ENCODE assay signal across 8 cellular contexts in the genomic region with DNA sequence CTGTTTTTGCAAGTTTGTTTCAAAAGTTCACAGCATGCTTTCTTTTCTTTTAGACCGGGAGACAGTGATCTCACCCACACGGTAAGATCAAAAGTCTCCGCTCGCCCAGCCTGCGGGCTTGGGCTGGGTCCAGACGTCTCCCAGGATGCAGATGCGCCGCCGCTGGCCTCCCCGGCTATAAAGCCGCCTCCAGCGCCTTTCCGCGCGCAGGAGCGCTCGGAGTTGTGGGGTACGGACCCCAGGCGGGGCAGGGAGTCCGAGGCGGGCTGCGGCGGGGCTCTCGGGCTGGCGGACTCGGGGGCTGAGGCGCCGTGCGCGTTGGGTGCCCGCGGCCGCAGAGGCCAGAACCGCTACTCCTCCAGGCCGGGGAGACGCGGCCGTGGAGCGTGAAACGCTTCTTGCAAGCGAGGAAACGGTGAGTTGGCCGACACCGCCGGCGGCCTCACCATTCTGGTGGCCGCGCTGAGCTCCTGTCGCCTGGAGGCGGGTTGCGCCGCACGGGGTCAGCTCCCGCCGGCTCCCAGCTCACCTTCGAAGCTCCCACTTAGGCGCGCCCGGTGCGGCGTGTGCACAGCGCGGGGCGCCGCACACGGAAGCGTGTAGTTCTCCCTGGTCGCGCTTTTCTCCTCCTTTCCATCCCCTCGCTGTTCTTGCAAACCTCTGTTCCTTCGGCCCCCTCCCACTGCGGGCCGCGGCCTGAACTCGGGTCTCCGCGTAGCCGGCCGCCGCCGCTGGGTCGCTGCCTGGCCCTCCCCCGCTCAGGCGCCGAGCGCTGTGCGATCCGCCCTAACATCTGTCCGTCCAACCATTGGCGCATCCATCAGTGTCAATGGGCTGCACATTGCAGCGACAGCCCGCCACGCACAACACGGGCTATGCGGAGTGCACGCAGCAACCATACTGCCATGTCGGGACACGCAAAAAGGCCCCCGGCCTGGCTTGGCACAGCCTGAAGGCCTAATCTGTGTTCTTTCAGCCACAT. TPM values are rescaled to one million over a fixed set of nuclear protein-coding genes. Genes with fewer than 3 reads are reported as not detected.
DNase-seq lines count a peak whose midpoint lies in the region; TF ChIP-seq lines count a peak whose summit lies in the region.

No MANE protein-coding gene starts in this region.

- no peaks in the 10 kb centered on the region for H3K9me3 Mint-ChIP-seq in activated naive CD4-positive, alpha-beta T cell treated with anti-CD3 and anti-CD28 coated beads, Interleukin-2, amount 50 U/mL, for 24 hours

- peaks cover 56% of the 10 kb centered on the region for H3K27me3 Mint-ChIP-seq in activated naive CD4-positive, alpha-beta T cell treated with anti-CD3 and anti-CD28 coated beads, Interleukin-2, amount 50 U/mL, for 24 hours

- no peak for DNase-seq in activated naive CD4-positive, alpha-beta T cell (lab: John Stamatoyannopoulos, UW)
- DNase-seq in adrenal gland (peak; percentile 30 to 51 (median 43)), GM19240 (ENCODE audit: insufficient read length, low spot score) (no peak), GDM1 (lab: John Stamatoyannopoulos, UW) (no peak), NCI-H510A treated with DMSO at 0.1 percent for 48 hours (lab: John Stamatoyannopoulos, UW) (no peak)

- no peaks in the 10 kb centered on the region for H3K9me3 ChIP-seq in adrenal gland (replicated peaks in 1 of 3)
- H3K9me3 ChIP-seq in iPS-18a (ENCODE audit: control insufficient read depth, low read depth, low read length), result no peaks in the 10 kb centered on the region
- no peaks in the 10 kb centered on the region for H3K9me3 ChIP-seq in skeletal muscle tissue (ENCODE audit: control insufficient read depth in 3 of 3, low read length in 3 of 3)

- H3K27me3 ChIP-seq in adrenal gland (peaks cover 18% of the 10 kb centered on the region), iPS-18a (ENCODE audit: control insufficient read depth, insufficient read depth, low read length) (peaks cover 81% of the 10 kb centered on the region), skeletal muscle tissue (ENCODE audit: control insufficient read depth in 3 of 3, insufficient read depth in 3 of 3, low read length in 3 of 3) (peaks cover 28 to 46% (median 43%) of the 10 kb centered on the region in 3 donors)

- intact Hi-C loops in adrenal gland (cut with DNase I), result loop anchor here (10.0 kb wide), 2 partner anchors 557 to 677 kb away; no protein-coding TSS in a partner anchor

- H3K4me1 ChIP-seq in adrenal gland (replicated peaks in 1 of 2) (peaks cover 4 to 23% of the 10 kb centered on the region in 2 donors), iPS-18a (ENCODE audit: control insufficient read depth, low read depth, low read length) (peaks cover 53% of the 10 kb centered on the region), skeletal muscle tissue (ENCODE audit: control insufficient read depth in 3 of 3, insufficient read depth in 3 of 3, low read length in 3 of 3) (peaks cover 16 to 28% (median 17%) of the 10 kb centered on the region in 3 donors)

- H3K4me1 Mint-ChIP-seq in activated naive CD4-positive, alpha-beta T cell treated with anti-CD3 and anti-CD28 coated beads, Interleukin-2, amount 50 U/mL, for 24 hours, result peaks cover 55% of the 10 kb centered on the region

- H3K4me3 ChIP-seq in adrenal gland (peak overlapping the region in 3 of 4 donors; percentile 45 to 100 (median 45)), iPS-18a (ENCODE audit: low read length) (peak overlapping the region; percentile 76), skeletal muscle tissue (ENCODE audit: low read length in 3 of 3) (peak overlapping the region; percentile 69 to 78 (median 74))

- H3K9ac ChIP-seq in iPS-18a (ENCODE audit: low read length), result no peak overlapping the region
- peak overlapping the region; percentile 68 to 76 (median 70) for H3K9ac ChIP-seq in skeletal muscle tissue (ENCODE audit: low read depth in 1 of 3, low read length in 3 of 3)

- WGBS in adrenal gland, 4 donors, result 7 to 19% (median 9%) methylated on average over 61 to 99 of the region's 99 CpGs

- no peaks in the 10 kb centered on the region for H3K36me3 Mint-ChIP-seq in activated naive CD4-positive, alpha-beta T cell treated with anti-CD3 and anti-CD28 coated beads, Interleukin-2, amount 50 U/mL, for 24 hours

- H3K36me3 ChIP-seq in adrenal gland (replicated peaks in 1 of 2) (no peaks in the 10 kb centered on the region), iPS-18a (ENCODE audit: control insufficient read depth, low read depth, low read length) (no peaks in the 10 kb centered on the region), skeletal muscle tissue (ENCODE audit: control insufficient read depth in 3 of 3, insufficient read depth in 3 of 3, low read length in 3 of 3) (no peaks in the 10 kb centered on the region)

- no peak for TF ChIP-seq POLR2A in adrenal gland (IDR thresholded peaks at IDR 0.05)

- peak overlapping the region; percentile 78 for H3K27ac Mint-ChIP-seq in activated naive CD4-positive, alpha-beta T cell treated with anti-CD3 and anti-CD28 coated beads, Interleukin-2, amount 50 U/mL, for 24 hours

- H3K27ac ChIP-seq in adrenal gland, result peak overlapping the region in 3 of 5 donors; percentile 26 to 88 (median 77)
- no peak overlapping the region for H3K27ac ChIP-seq in iPS-18a (ENCODE audit: low read length)
- peak overlapping the region; percentile 36 for H3K27ac ChIP-seq in skeletal muscle tissue (ENCODE audit: low read depth, low read length)

- TF ChIP-seq CTCF in adrenal gland (IDR thresholded peaks at IDR 0.05), result no peak

- peak overlapping the region; percentile 95 for H3K4me3 Mint-ChIP-seq in activated naive CD4-positive, alpha-beta T cell treated with anti-CD3 and anti-CD28 coated beads, Interleukin-2, amount 50 U/mL, for 24 hours

RNA-seq across cellular contexts. Expression of gene TSHZ3, which starts 2.3 kb away (rescaled TPM):
- total RNA-seq in adrenal gland, result 1 to 10 TPM; 5.9 to 9.3 (median 7.9) TPM
- 1 to 10 TPM; 3.1 to 5.4 (median 3.6) TPM for polyA plus RNA-seq in adrenal gland
- 6.3 TPM for total RNA-seq in skeletal muscle tissue

Comparison
In these comparisons a context has a peak if more than half of its experiments do, and no peak if none do; other contexts are left out.
1. DNase-seq: peak in adrenal gland (7 of 7); none in activated naive CD4-positive, alpha-beta T cell (0 of 4), GM19240 (single experiment), GDM1 (single experiment) and NCI-H510A treated with DMSO at 0.1 percent for 48 hours (single experiment).
2. Peak in every context shown above with its lines, with median percentiles within 50 percentile points of each other: H3K4me3 ChIP-seq.